ENCODE assay signal across 8 cellular contexts in the genomic region with DNA sequence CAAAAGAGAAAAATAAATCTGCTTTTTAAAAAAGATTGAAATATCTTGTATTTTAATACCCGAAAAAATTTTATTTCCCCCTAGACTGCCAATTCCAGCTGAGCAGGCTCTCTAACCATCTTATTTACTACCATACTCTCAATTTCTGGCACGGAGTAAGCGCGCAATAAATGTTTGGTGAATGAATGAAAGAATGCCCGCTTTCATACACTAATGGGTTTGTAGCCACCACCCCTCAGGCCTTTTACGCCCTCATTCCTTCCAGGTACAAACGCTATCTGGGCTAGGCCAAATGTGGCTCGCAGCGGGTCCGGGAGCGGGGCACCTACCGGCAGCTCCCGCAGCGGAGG. TPM values are rescaled to one million over a fixed set of nuclear protein-coding genes. Genes with fewer than 3 reads are reported as not detected.
DNase-seq lines count a peak whose midpoint lies in the region; ATAC-seq and TF ChIP-seq lines count a peak whose summit lies in the region.

No MANE protein-coding gene starts in this region.

- CTCF ChIA-PET in AG04449 (lab: Yijun Ruan, JAX) = interaction anchor here (1.2 to 3.3 kb wide), 4 partner anchors 17 to 240 kb away, joined by 3 to 28 read pairs (median 4); partner anchors contain the start of gene GLTPD2

- TF ChIP-seq POLR2A in lower leg skin (IDR thresholded peaks at IDR 0.05) = no peak

- H3K4me3 Mint-ChIP-seq in GM23338 = peak overlapping the region; percentile 75

- H3K9me2 ChIP-seq in GM23338 (ENCODE audit: insufficient read depth) = no peaks in the 10 kb centered on the region

- peaks cover 8% of the 10 kb centered on the region; the same call in 2 of the 3 replicates for H3K4me1 Mint-ChIP-seq in GM23338

- H3K27me3 ChIP-seq in GM23338 (ENCODE audit: insufficient read depth) (no peaks in the 10 kb centered on the region), adipocyte (replicated peaks; ENCODE audit: control insufficient read depth, insufficient read depth, low read length) (no peaks in the 10 kb centered on the region), upper lobe of right lung (no peaks in the 10 kb centered on the region)

- DNase-seq in AG04449 (ENCODE audit: low read depth, low spot score) = no peak
- peak; percentile 70 for DNase-seq in GM23338 (ENCODE audit: low spot score)
- DNase-seq in adipocyte (ENCODE audit: low read depth) = no peak
- no peak for DNase-seq in lower leg skin (ENCODE audit: low spot score in 2 of 2)
- DNase-seq in upper lobe of right lung = no peak
- no peak for DNase-seq in amniotic stem cell (lab: John Stamatoyannopoulos, UW)
- DNase-seq in effector CD4-positive, alpha-beta T cell = no peak
- DNase-seq in 8988T = no peak

- no peaks in the 10 kb centered on the region for H3K79me2 ChIP-seq in GM23338 (replicated peaks; ENCODE audit: insufficient read depth)

- intact Hi-C loops in lower leg skin (cut with DNase I; ENCODE audit: low total_unique reads) = no loop called here
- intact Hi-C loops in upper lobe of right lung (cut with DNase I) = no loop called here

- peak overlapping the region; percentile 72 for H3K4me3 ChIP-seq in AG04449 (ENCODE audit: low read depth, low read length)
- peak overlapping the region; percentile 77 for H3K4me3 ChIP-seq in GM23338
- H3K4me3 ChIP-seq in adipocyte (ENCODE audit: low read length) = peak overlapping the region; percentile 81
- peak overlapping the region; percentile 55 for H3K4me3 ChIP-seq in lower leg skin (ENCODE audit: low read depth, poor library complexity, severe bottlenecking)
- H3K4me3 ChIP-seq in upper lobe of right lung = peak overlapping the region; percentile 83

- POLR2A ChIA-PET in AG04449 (lab: Yijun Ruan, JAX) = interaction anchor here (0.8 to 1.2 kb wide), 2 partner anchors 10 to 16 kb away, joined by 6 to 19 read pairs; partner anchors contain the start of gene PSMB6

- H3K27ac Mint-ChIP-seq in GM23338 = 0 out of 2 replicates have a peak overlapping the region, but pooled peaks have one; percentile 39

- peak overlapping the region; percentile 80 for H3K4me2 ChIP-seq in GM23338

- H3K9ac ChIP-seq in adipocyte (ENCODE audit: low read length) = peak overlapping the region; percentile 78

- 0 out of 2 replicates have a peak overlapping the region, but pooled peaks have one; percentile 44 for H2AFZ ChIP-seq in GM23338

- no peaks in the 10 kb centered on the region for H3F3A ChIP-seq in GM23338 (replicated peaks; ENCODE audit: low read depth)

- ATAC-seq in GM23338 (no peak), upper lobe of right lung (no peak)

- peaks cover 3% of the 10 kb centered on the region; the same call in 2 of the 3 replicates for H3K9me3 Mint-ChIP-seq in GM23338

- TF ChIP-seq CTCF in AG04449 (IDR thresholded peaks at IDR 0.05; ENCODE audit: insufficient read depth, low read length, missing control alignments) (no peak), GM23338 (conservative IDR thresholded peaks at IDR 0.05; ENCODE audit: low read depth in 2 of 2) (no peak), lower leg skin (IDR thresholded peaks at IDR 0.05) (no peak), upper lobe of right lung (IDR thresholded peaks at IDR 0.05) (no peak)

- H3K9me3 ChIP-seq in adipocyte (ENCODE audit: control insufficient read depth, low read length) (no peaks in the 10 kb centered on the region), upper lobe of right lung (no peaks in the 10 kb centered on the region)

- H3K27ac ChIP-seq in GM23338 (ENCODE audit: low read depth) = 0 out of 2 replicates have a peak overlapping the region, but pooled peaks have one; percentile 6
- H3K27ac ChIP-seq in upper lobe of right lung = no peak overlapping the region

- peaks cover 18% of the 10 kb centered on the region for H3K36me3 Mint-ChIP-seq in GM23338 (ENCODE audit: low read depth)

- H3K4me1 ChIP-seq in GM23338 (ENCODE audit: insufficient read depth) (peaks cover 6% of the 10 kb centered on the region), adipocyte (ENCODE audit: control insufficient read depth, insufficient read depth, low read length) (peaks cover 11% of the 10 kb centered on the region), upper lobe of right lung (peaks cover 18% of the 10 kb centered on the region)

- peaks cover 22% of the 10 kb centered on the region for H3K27me3 Mint-ChIP-seq in GM23338 (ENCODE audit: insufficient read depth, low read depth, poor library complexity)

- peaks cover 9% of the 10 kb centered on the region; the same call in 1 of the 2 replicates for H3K36me3 ChIP-seq in GM23338 (ENCODE audit: insufficient read depth)
- peaks cover 12% of the 10 kb centered on the region for H3K36me3 ChIP-seq in adipocyte (ENCODE audit: control insufficient read depth, insufficient read depth, low read length, severe bottlenecking)
- no peaks in the 10 kb centered on the region for H3K36me3 ChIP-seq in upper lobe of right lung

- H4K20me1 ChIP-seq in GM23338 (replicated peaks; ENCODE audit: insufficient read depth) = no peaks in the 10 kb centered on the region; the same call in 1 of the 2 replicates

- WGBS in lower leg skin, 2 donors = 0 to 2% methylated on average over 12 to 14 of the region's 14 CpGs

TF ChIP-seq in GM23338, 12 proteins besides CTCF, POLR2A, EP300 and RAD21:
- TF ChIP-seq POLR2AphosphoS5 (IDR thresholded peaks at IDR 0.05; ENCODE audit: low read depth) = no peak
- no peak for TF ChIP-seq JUNB (IDR thresholded peaks at IDR 0.05; ENCODE audit: unreplicated experiment)
- TF ChIP-seq ZNF114 (CRISPR knock-in tag; IDR thresholded peaks at IDR 0.05) = no peak
- TF ChIP-seq EZH2phosphoT487 (IDR thresholded peaks at IDR 0.05; ENCODE audit: unreplicated experiment) = no peak
TF ChIP-seq in GM23338: peak in this region for 0.

RNA-seq across cellular contexts. Expression of gene PLD2, which starts 0.6 kb away (rescaled TPM):
- 49.9 and 55.9 TPM in 2 replicates for total RNA-seq in GM23338 (2014; rRNA removed; shearing (Covaris generic))
- 20.2 and 22.1 TPM in 2 replicates for polyA plus RNA-seq in GM23338 (2016; fragmentation: Nextera tagmentation; extraction: Ambion mirVana)
- 10 to 100 TPM; 40.1 to 78.8 (median 56.3) TPM for total RNA-seq in lower leg skin
- 33.4 TPM for total RNA-seq in upper lobe of right lung

RNA-seq across cellular contexts. Expression of gene PSMB6, which starts 10.4 kb away (rescaled TPM):
- total RNA-seq in GM23338 (2014; rRNA removed; shearing (Covaris generic)) = 266 and 302 TPM in 2 replicates
- 465 and 502 TPM in 2 replicates for polyA plus RNA-seq in GM23338 (2016; fragmentation: Nextera tagmentation; extraction: Ambion mirVana)
- 100 to 1,000 TPM; 103 to 207 (median 177) TPM for total RNA-seq in lower leg skin
- total RNA-seq in upper lobe of right lung = 91.0 TPM

RNA-seq across cellular contexts. Expression of gene GLTPD2, which starts 17.6 kb away (rescaled TPM):
- total RNA-seq in GM23338 (2014; rRNA removed; shearing (Covaris generic)) = 1.3 TPM in 1 of 2 replicates, not detected in the other
- polyA plus RNA-seq in GM23338 (2016; fragmentation: Nextera tagmentation; extraction: Ambion mirVana) = 0.33 and 0.47 TPM in 2 replicates
- total RNA-seq in lower leg skin (1 to 10 TPM in 1 of 4 donors, not detected in 3; 1.2 TPM), upper lobe of right lung (not detected)

RNA-seq across cellular contexts. Expression of gene VMO1, which starts 20.2 kb away (rescaled TPM):
- 0.38 TPM in 1 of 2 replicates, not detected in the other for total RNA-seq in GM23338 (2014; rRNA removed; shearing (Covaris generic))
- 0.40 and 0.47 TPM in 2 replicates for polyA plus RNA-seq in GM23338 (2016; fragmentation: Nextera tagmentation; extraction: Ambion mirVana)
- total RNA-seq in lower leg skin = 1 to 10 TPM in 3 of 4 donors, not detected in 1; 2.2 to 9.9 (median 5.3) TPM
- total RNA-seq in upper lobe of right lung = 5.6 TPM
